Comparison of ENCODE assay signal across 1 cellular context in the genomic region with DNA sequence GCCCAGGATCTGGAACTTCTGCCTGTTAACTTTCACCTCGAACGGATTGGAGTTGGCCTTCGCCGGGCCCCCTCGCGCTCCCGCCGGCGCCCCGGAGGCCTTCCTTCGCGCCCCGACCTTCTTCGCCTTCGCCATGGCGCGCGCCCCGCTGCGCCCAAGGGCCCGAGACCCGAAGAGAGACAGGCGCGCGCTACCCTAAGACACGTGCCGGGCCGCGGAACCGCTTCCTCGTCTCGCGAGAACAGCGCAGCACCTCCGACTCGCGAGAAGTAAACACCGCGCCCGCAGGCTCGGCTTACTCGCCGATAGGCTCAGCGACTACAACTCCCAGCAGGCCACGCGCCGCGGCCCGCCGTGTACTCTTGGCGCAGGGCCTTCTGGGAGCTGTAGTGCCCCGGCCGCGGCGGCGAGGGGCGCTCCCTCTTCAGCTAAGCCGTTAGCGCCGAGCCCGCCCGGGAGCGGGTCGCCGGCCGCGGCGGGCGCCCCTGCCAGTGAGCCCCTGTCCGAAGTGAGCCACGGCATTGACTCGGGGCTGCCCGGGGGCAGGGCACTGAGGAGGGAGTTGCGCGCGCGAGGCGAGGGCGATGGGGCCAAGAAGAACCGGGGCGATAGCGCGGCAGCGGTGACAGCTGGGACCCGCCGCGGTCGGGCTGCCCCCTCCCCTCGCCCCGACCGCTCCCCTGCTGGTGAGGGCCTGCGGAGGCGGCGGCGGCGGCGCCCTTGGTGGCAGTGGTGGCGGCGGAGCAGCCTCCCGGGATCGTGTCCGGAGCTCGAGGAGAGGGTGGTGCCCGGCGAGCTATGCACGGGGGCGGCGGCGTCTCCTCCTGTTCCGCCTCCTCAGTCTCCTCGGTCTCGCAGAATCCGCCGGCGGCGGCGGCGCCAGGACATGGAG.
TF ChIP-seq lines count a peak whose summit lies in the region.

A gene (plus strand): TSS at position 387 of the 892 bp plus-strand sequence. CDS start 500 bp downstream, at position 887.
A gene (minus strand): TSS at position 222 of the 892 bp plus-strand sequence. CDS start 87 bp downstream, at position 135.

TF ChIP-seq in HepG2, 621 proteins besides CTCF, POLR2A, EP300 and RAD21 (continued from another document and continues in another):
- TF ChIP-seq, protein P1, sequence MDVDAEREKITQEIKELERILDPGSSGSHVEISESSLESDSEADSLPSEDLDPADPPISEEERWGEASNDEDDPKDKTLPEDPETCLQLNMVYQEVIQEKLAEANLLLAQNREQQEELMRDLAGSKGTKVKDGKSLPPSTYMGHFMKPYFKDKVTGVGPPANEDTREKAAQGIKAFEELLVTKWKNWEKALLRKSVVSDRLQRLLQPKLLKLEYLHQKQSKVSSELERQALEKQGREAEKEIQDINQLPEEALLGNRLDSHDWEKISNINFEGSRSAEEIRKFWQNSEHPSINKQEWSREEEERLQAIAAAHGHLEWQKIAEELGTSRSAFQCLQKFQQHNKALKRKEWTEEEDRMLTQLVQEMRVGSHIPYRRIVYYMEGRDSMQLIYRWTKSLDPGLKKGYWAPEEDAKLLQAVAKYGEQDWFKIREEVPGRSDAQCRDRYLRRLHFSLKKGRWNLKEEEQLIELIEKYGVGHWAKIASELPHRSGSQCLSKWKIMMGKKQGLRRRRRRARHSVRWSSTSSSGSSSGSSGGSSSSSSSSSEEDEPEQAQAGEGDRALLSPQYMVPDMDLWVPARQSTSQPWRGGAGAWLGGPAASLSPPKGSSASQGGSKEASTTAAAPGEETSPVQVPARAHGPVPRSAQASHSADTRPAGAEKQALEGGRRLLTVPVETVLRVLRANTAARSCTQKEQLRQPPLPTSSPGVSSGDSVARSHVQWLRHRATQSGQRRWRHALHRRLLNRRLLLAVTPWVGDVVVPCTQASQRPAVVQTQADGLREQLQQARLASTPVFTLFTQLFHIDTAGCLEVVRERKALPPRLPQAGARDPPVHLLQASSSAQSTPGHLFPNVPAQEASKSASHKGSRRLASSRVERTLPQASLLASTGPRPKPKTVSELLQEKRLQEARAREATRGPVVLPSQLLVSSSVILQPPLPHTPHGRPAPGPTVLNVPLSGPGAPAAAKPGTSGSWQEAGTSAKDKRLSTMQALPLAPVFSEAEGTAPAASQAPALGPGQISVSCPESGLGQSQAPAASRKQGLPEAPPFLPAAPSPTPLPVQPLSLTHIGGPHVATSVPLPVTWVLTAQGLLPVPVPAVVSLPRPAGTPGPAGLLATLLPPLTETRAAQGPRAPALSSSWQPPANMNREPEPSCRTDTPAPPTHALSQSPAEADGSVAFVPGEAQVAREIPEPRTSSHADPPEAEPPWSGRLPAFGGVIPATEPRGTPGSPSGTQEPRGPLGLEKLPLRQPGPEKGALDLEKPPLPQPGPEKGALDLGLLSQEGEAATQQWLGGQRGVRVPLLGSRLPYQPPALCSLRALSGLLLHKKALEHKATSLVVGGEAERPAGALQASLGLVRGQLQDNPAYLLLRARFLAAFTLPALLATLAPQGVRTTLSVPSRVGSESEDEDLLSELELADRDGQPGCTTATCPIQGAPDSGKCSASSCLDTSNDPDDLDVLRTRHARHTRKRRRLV (CRISPR knock-in tag; IDR thresholded peaks at IDR 0.05), result 0 out of 2 replicates have a peak, but pooled peaks have one; percentile 53
- TF ChIP-seq ZFP36L1 (CRISPR knock-in tag; IDR thresholded peaks at IDR 0.05) (peak; percentile 93), ISL2 (CRISPR knock-in tag; IDR thresholded peaks at IDR 0.05) (no peak; the same call in 1 of the 2 replicates), MAZ (IDR thresholded peaks at IDR 0.05; ENCODE audit: borderline replicate concordance, low read depth, low read length) (0 out of 2 replicates have a peak, but pooled peaks have one; percentile 27), MAZ (CRISPR knock-in tag; IDR thresholded peaks at IDR 0.05; ENCODE audit: low read depth) (peak; percentile 84), ELF3 (CRISPR knock-in tag; IDR thresholded peaks at IDR 0.05) (peak; percentile 77), ZNF260 (CRISPR knock-in tag; IDR thresholded peaks at IDR 0.05; ENCODE audit: borderline replicate concordance, low read depth) (no peak), ZNF891 (CRISPR knock-in tag; IDR thresholded peaks at IDR 0.05) (peak; percentile 93), PHF20 (CRISPR knock-in tag; IDR thresholded peaks at IDR 0.05) (peak; percentile 64), MEF2D (CRISPR knock-in tag; IDR thresholded peaks at IDR 0.05) (peak; percentile 48), ELF1 (CRISPR knock-in tag; IDR thresholded peaks at IDR 0.05) (peak; percentile 90), LCORL (IDR thresholded peaks at IDR 0.05) (no peak), LCORL (CRISPR knock-in tag; IDR thresholded peaks at IDR 0.05) (peak; percentile 85), ZSCAN25 (CRISPR knock-in tag; IDR thresholded peaks at IDR 0.05) (peak; percentile 90), ZFYVE20 (CRISPR knock-in tag; IDR thresholded peaks at IDR 0.05; ENCODE audit: borderline replicate concordance, low read depth) (peak; percentile 63; the same call in 1 of the 2 replicates), JUNB (CRISPR knock-in tag; IDR thresholded peaks at IDR 0.05; ENCODE audit: borderline replicate concordance) (no peak), SNAI1 (CRISPR knock-in tag; IDR thresholded peaks at IDR 0.05; ENCODE audit: borderline replicate concordance) (no peak; the same call in 1 of the 2 replicates), MAF1 (CRISPR knock-in tag; IDR thresholded peaks at IDR 0.05; ENCODE audit: borderline replicate concordance) (0 out of 2 replicates have a peak, but pooled peaks have one; percentile 66), ZNF12 (CRISPR knock-in tag; IDR thresholded peaks at IDR 0.05) (peak; percentile 67; the same call in 1 of the 2 replicates)
- TF ChIP-seq, protein P2, sequence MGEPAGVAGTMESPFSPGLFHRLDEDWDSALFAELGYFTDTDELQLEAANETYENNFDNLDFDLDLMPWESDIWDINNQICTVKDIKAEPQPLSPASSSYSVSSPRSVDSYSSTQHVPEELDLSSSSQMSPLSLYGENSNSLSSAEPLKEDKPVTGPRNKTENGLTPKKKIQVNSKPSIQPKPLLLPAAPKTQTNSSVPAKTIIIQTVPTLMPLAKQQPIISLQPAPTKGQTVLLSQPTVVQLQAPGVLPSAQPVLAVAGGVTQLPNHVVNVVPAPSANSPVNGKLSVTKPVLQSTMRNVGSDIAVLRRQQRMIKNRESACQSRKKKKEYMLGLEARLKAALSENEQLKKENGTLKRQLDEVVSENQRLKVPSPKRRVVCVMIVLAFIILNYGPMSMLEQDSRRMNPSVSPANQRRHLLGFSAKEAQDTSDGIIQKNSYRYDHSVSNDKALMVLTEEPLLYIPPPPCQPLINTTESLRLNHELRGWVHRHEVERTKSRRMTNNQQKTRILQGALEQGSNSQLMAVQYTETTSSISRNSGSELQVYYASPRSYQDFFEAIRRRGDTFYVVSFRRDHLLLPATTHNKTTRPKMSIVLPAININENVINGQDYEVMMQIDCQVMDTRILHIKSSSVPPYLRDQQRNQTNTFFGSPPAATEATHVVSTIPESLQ (CRISPR knock-in tag; conservative IDR thresholded peaks at IDR 0.05), result no peak
- TF ChIP-seq, protein P3, sequence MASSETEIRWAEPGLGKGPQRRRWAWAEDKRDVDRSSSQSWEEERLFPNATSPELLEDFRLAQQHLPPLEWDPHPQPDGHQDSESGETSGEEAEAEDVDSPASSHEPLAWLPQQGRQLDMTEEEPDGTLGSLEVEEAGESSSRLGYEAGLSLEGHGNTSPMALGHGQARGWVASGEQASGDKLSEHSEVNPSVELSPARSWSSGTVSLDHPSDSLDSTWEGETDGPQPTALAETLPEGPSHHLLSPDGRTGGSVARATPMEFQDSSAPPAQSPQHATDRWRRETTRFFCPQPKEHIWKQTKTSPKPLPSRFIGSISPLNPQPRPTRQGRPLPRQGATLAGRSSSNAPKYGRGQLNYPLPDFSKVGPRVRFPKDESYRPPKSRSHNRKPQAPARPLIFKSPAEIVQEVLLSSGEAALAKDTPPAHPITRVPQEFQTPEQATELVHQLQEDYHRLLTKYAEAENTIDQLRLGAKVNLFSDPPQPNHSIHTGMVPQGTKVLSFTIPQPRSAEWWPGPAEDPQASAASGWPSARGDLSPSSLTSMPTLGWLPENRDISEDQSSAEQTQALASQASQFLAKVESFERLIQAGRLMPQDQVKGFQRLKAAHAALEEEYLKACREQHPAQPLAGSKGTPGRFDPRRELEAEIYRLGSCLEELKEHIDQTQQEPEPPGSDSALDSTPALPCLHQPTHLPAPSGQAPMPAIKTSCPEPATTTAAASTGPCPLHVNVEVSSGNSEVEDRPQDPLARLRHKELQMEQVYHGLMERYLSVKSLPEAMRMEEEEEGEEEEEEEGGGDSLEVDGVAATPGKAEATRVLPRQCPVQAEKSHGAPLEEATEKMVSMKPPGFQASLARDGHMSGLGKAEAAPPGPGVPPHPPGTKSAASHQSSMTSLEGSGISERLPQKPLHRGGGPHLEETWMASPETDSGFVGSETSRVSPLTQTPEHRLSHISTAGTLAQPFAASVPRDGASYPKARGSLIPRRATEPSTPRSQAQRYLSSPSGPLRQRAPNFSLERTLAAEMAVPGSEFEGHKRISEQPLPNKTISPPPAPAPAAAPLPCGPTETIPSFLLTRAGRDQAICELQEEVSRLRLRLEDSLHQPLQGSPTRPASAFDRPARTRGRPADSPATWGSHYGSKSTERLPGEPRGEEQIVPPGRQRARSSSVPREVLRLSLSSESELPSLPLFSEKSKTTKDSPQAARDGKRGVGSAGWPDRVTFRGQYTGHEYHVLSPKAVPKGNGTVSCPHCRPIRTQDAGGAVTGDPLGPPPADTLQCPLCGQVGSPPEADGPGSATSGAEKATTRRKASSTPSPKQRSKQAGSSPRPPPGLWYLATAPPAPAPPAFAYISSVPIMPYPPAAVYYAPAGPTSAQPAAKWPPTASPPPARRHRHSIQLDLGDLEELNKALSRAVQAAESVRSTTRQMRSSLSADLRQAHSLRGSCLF (CRISPR knock-in tag; IDR thresholded peaks at IDR 0.05; ENCODE audit: borderline replicate concordance), result no peak
- TF ChIP-seq, protein P4, sequence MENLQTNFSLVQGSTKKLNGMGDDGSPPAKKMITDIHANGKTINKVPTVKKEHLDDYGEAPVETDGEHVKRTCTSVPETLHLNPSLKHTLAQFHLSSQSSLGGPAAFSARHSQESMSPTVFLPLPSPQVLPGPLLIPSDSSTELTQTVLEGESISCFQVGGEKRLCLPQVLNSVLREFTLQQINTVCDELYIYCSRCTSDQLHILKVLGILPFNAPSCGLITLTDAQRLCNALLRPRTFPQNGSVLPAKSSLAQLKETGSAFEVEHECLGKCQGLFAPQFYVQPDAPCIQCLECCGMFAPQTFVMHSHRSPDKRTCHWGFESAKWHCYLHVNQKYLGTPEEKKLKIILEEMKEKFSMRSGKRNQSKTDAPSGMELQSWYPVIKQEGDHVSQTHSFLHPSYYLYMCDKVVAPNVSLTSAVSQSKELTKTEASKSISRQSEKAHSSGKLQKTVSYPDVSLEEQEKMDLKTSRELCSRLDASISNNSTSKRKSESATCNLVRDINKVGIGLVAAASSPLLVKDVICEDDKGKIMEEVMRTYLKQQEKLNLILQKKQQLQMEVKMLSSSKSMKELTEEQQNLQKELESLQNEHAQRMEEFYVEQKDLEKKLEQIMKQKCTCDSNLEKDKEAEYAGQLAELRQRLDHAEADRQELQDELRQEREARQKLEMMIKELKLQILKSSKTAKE (CRISPR knock-in tag; IDR thresholded peaks at IDR 0.05; ENCODE audit: borderline replicate concordance), result peak; percentile 60; the same call in 1 of the 2 replicates
- TF ChIP-seq, protein P5, sequence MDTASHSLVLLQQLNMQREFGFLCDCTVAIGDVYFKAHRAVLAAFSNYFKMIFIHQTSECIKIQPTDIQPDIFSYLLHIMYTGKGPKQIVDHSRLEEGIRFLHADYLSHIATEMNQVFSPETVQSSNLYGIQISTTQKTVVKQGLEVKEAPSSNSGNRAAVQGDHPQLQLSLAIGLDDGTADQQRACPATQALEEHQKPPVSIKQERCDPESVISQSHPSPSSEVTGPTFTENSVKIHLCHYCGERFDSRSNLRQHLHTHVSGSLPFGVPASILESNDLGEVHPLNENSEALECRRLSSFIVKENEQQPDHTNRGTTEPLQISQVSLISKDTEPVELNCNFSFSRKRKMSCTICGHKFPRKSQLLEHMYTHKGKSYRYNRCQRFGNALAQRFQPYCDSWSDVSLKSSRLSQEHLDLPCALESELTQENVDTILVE (CRISPR knock-in tag; IDR thresholded peaks at IDR 0.05), result peak; percentile 76
- TF ChIP-seq, protein P6, sequence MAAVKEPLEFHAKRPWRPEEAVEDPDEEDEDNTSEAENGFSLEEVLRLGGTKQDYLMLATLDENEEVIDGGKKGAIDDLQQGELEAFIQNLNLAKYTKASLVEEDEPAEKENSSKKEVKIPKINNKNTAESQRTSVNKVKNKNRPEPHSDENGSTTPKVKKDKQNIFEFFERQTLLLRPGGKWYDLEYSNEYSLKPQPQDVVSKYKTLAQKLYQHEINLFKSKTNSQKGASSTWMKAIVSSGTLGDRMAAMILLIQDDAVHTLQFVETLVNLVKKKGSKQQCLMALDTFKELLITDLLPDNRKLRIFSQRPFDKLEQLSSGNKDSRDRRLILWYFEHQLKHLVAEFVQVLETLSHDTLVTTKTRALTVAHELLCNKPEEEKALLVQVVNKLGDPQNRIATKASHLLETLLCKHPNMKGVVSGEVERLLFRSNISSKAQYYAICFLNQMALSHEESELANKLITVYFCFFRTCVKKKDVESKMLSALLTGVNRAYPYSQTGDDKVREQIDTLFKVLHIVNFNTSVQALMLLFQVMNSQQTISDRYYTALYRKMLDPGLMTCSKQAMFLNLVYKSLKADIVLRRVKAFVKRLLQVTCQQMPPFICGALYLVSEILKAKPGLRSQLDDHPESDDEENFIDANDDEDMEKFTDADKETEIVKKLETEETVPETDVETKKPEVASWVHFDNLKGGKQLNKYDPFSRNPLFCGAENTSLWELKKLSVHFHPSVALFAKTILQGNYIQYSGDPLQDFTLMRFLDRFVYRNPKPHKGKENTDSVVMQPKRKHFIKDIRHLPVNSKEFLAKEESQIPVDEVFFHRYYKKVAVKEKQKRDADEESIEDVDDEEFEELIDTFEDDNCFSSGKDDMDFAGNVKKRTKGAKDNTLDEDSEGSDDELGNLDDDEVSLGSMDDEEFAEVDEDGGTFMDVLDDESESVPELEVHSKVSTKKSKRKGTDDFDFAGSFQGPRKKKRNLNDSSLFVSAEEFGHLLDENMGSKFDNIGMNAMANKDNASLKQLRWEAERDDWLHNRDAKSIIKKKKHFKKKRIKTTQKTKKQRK (IDR thresholded peaks at IDR 0.05; ENCODE audit: low read length), result no peak
- TF ChIP-seq, protein P7, sequence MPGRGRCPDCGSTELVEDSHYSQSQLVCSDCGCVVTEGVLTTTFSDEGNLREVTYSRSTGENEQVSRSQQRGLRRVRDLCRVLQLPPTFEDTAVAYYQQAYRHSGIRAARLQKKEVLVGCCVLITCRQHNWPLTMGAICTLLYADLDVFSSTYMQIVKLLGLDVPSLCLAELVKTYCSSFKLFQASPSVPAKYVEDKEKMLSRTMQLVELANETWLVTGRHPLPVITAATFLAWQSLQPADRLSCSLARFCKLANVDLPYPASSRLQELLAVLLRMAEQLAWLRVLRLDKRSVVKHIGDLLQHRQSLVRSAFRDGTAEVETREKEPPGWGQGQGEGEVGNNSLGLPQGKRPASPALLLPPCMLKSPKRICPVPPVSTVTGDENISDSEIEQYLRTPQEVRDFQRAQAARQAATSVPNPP (CRISPR knock-in tag; IDR thresholded peaks at IDR 0.05), result peak; percentile 97
- TF ChIP-seq, protein P8, sequence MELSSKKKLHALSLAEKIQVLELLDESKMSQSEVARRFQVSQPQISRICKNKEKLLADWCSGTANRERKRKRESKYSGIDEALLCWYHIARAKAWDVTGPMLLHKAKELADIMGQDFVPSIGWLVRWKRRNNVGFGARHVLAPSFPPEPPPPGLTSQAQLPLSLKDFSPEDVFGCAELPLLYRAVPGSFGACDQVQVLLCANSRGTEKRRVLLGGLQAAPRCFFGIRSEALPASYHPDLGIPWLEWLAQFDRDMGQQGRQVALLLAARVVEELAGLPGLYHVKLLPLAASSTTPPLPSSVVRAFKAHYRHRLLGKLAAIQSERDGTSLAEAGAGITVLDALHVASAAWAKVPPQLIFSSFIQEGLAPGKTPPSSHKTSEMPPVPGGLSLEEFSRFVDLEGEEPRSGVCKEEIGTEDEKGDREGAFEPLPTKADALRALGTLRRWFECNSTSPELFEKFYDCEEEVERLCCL (CRISPR knock-in tag; IDR thresholded peaks at IDR 0.05; ENCODE audit: borderline replicate concordance), result 0 out of 2 replicates have a peak, but pooled peaks have one; percentile 42
